8 cellular contexts compared by ENCODE assay signal in genomic region chr11:118956094-118956846, GRCh38. TPM values are rescaled to one million over a fixed set of nuclear protein-coding genes. Genes with fewer than 3 reads are reported as not detected.
DNase-seq lines count a peak whose midpoint lies in the region; ATAC-seq, FAIRE-seq and TF ChIP-seq lines count a peak whose summit lies in the region.

Gene UPK2, plus strand, starts transcription at chr11:118956298. Its CDS starts 53 bp downstream, at chr11:118956351.

- in situ Hi-C loops in GM12878 (cut with MboI), result loop anchor here (5.0 kb wide), 1 partner anchor 49 kb away; no protein-coding TSS in a partner anchor

- SMC1A ChIA-PET in GM12878 (lab: Charles Lee; ENCODE audit: uncharacterized antibody, unreplicated experiment), result interaction anchor here (0.9 to 1.4 kb wide), 5 partner anchors 14 to 262 kb away, joined by 3 to 8 read pairs (median 3); no protein-coding TSS in a partner anchor

- intact Hi-C loops in GM12878 (cut with micrococcal nuclease; ENCODE audit: unreplicated experiment) (loop anchor here (1.0 to 2.0 kb wide), 3 partner anchors 25 to 265 kb away; no protein-coding TSS in a partner anchor), spleen (cut with DNase I; ENCODE audit: low total_unique reads) (loop anchor here (2.0 to 5.0 kb wide), 2 partner anchors 49 to 265 kb away; no protein-coding TSS in a partner anchor)

- no peaks in the 10 kb centered on the region for H3K79me2 ChIP-seq in GM12878 (ENCODE audit: control insufficient read depth, insufficient read depth, low read length)

- peak; percentile 96 for FAIRE-seq in GM12878 (lab: Jason Lieb, UNC)

- no peaks in the 10 kb centered on the region for H4K20me1 ChIP-seq in GM12878 (ENCODE audit: control insufficient read depth, insufficient read depth)

- no peak within 1 kb of the TSS for H2AFZ ChIP-seq in GM12878 (ENCODE audit: control insufficient read depth, low read depth, low read length)

- RAD21 ChIA-PET in GM12878 (lab: Charles Lee; ENCODE audit: unreplicated experiment), result interaction anchor here (1.0 to 2.2 kb wide), 7 partner anchors 23 to 361 kb away, joined by 3 to 7 read pairs (median 5); no protein-coding TSS in a partner anchor

- H3K36me3 ChIP-seq in HEK293 (ENCODE audit: control insufficient read depth in 2 of 2, insufficient read depth in 1 of 2, low read length in 2 of 2), result no peaks in the 10 kb centered on the region
- H3K36me3 ChIP-seq in GM12878 (ENCODE audit: control insufficient read depth in 2 of 2, insufficient read depth in 2 of 2, low read length in 1 of 2), result no peaks in the 10 kb centered on the region
- no peaks in the 10 kb centered on the region for H3K36me3 ChIP-seq in spleen

- CTCF ChIA-PET in HEK293 (lab: Yijun Ruan, JAX), result interaction anchor here (0.6 to 3.9 kb wide), 24 partner anchors 8 to 359 kb away, joined by 3 to 30 read pairs (median 4); partner anchors contain the start of genes BCL9L and CENATAC
- CTCF ChIA-PET in GM12878 (lab: Yijun Ruan, JAX), result interaction anchor here (0.6 to 3.5 kb wide), 19 partner anchors 9 to 375 kb away, joined by 3 to 18 read pairs (median 5); partner anchors contain the start of gene CENATAC

- H3K27ac ChIP-seq in HEK293 (ENCODE audit: extremely low read depth, low read depth, low read length), result no peak within 1 kb of the TSS
- no peak within 1 kb of the TSS for H3K27ac ChIP-seq in GM12878 (ENCODE audit: control insufficient read depth, insufficient read depth)
- no peak within 1 kb of the TSS for H3K27ac ChIP-seq in spleen

- peak; percentile 100 for ATAC-seq in GM12878
- no peak for ATAC-seq in HG02852 (IDR thresholded peaks at IDR 0.05; ENCODE audit: unreplicated experiment)

- TF ChIP-seq CTCF in HEK293 (tag by site-specific recombination; IDR thresholded peaks at IDR 0.05), result peak; percentile 90
- peak; percentile 91 to 98 (median 97) for TF ChIP-seq CTCF in GM12878 (IDR thresholded peaks at IDR 0.05 in 2 of 3, conservative IDR thresholded peaks at IDR 0.05 in 1 of 3; ENCODE audit: control insufficient read depth in 2 of 3, extremely low read depth in 1 of 3, insufficient read depth in 1 of 3, low read depth in 3 of 3, low read length in 3 of 3)
- TF ChIP-seq CTCF in spleen (IDR thresholded peaks at IDR 0.05 in 8 of 11, conservative IDR thresholded peaks at IDR 0.05 in 3 of 11), result peak; percentile 94 to 98 (median 97)

- DNase-seq in DMS53 treated with DMSO at 0.1 percent for 48 hours (lab: John Stamatoyannopoulos, UW; ENCODE audit: unreplicated experiment) (peak; percentile 55), NCI-H2107 treated with DMSO at 0.1 percent for 48 hours (lab: John Stamatoyannopoulos, UW; ENCODE audit: unreplicated experiment) (peak; percentile 63), UCSD-AML1 (lab: John Stamatoyannopoulos, UW; ENCODE audit: unreplicated experiment) (peak; percentile 84), GM12878 (ENCODE audit: low read depth, low spot score) (peak; percentile 19), iPS DF 19.7 (ENCODE audit: low read depth, low spot score) (peak; percentile 57), spleen (peak; percentile 96)

- H3K4me2 ChIP-seq in GM12878 (ENCODE audit: control insufficient read depth, insufficient read depth), result no peak within 1 kb of the TSS

- H3K4me3 ChIP-seq in HEK293 (ENCODE audit: low read depth, low read length) (no peak within 1 kb of the TSS), GM12878 (no peak within 1 kb of the TSS), spleen (no peak within 1 kb of the TSS)

- WGBS in GM12878 (ENCODE audit: insufficient coverage, insufficient replicate concordance, low lambda C conversion rate, missing lambda C conversion rate), result 0% methylated on average over 7 of the region's 7 CpGs
- 8 to 28% (median 10%) methylated on average over 2 to 7 of the region's 7 CpGs for WGBS in spleen, 5 donors

- no peaks in the 10 kb centered on the region for H3K4me1 ChIP-seq in HEK293 (ENCODE audit: control insufficient read depth, insufficient read depth, low read length)
- no peaks in the 10 kb centered on the region for H3K4me1 ChIP-seq in GM12878 (ENCODE audit: control insufficient read depth, insufficient read depth, low read length)
- peaks cover 0 to 9% (median 0%) of the 10 kb centered on the region in 6 donors for H3K4me1 ChIP-seq in spleen

- H3K27me3 ChIP-seq in GM12878 (replicated peaks in 1 of 2; ENCODE audit: control insufficient read depth in 2 of 2, insufficient read depth in 2 of 2, low read length in 1 of 2) (peaks cover 0 to 9% of the 10 kb centered on the region in 2 experiments; a peak in 2 of 4 replicates), spleen (replicated peaks in 1 of 7) (peaks cover 0 to 28% (median 0%) of the 10 kb centered on the region in 7 donors)

- no peaks in the 10 kb centered on the region for H3K9me3 ChIP-seq in HEK293 (ENCODE audit: control insufficient read depth, insufficient read depth, low read depth, low read length)
- no peaks in the 10 kb centered on the region for H3K9me3 ChIP-seq in GM12878 (replicated peaks; ENCODE audit: control insufficient read depth, insufficient read depth, low read length)
- H3K9me3 ChIP-seq in spleen, result no peaks in the 10 kb centered on the region

- TF ChIP-seq RAD21 in GM12878 (IDR thresholded peaks at IDR 0.05; ENCODE audit: insufficient read depth, low read depth, low read length), result peak; percentile 94

- no peak within 1 kb of the TSS for H3K9ac ChIP-seq in GM12878 (ENCODE audit: control insufficient read depth, insufficient read depth, low read length)

- TF ChIP-seq EP300 in GM12878 (IDR thresholded peaks at IDR 0.05; ENCODE audit: borderline replicate concordance in 1 of 2, control insufficient read depth in 1 of 2, low read depth in 2 of 2, low read length in 2 of 2), result no peak

- TF ChIP-seq POLR2A in GM12878 (IDR thresholded peaks at IDR 0.05; ENCODE audit: low read depth, low read length) (no peak), spleen (IDR thresholded peaks at IDR 0.05) (no peak)

- POLR2A ChIA-PET in HEK293 (lab: Yijun Ruan, JAX), result interaction anchor here (0.5 kb wide), 2 partner anchors 401 to 429 kb away, joined by 3 to 4 read pairs; no protein-coding TSS in a partner anchor
- POLR2A ChIA-PET in GM12878 (lab: Charles Lee), result no interaction called here

- BruUV-seq in GM12878 (replicated peaks; lab: Mats Ljungman, UMichigan), result no TSS peak

TF ChIP-seq in HEK293, 187 proteins besides CTCF, POLR2A, EP300 and RAD21 (continues in another document):
- peak; percentile 51; the same call in 1 of the 2 replicates for TF ChIP-seq ZNF2 (tag by site-specific recombination; IDR thresholded peaks at IDR 0.05)
- TF ChIP-seq ZBTB20 (tag by site-specific recombination; IDR thresholded peaks at IDR 0.05), result peak; percentile 33; the same call in 1 of the 2 replicates
- no peak for TF ChIP-seq ZNF558 (tag by site-specific recombination; IDR thresholded peaks at IDR 0.05)
- peak; percentile 66 for TF ChIP-seq ZNF600 (tag by site-specific recombination; IDR thresholded peaks at IDR 0.05)
- TF ChIP-seq SP7 (tag by site-specific recombination; IDR thresholded peaks at IDR 0.05), result 0 out of 2 replicates have a peak, but pooled peaks have one; percentile 17

TF ChIP-seq in GM12878, 131 proteins besides CTCF, POLR2A, EP300 and RAD21:
- TF ChIP-seq IRF4 (IDR thresholded peaks at IDR 0.05; ENCODE audit: low read depth, low read length), result 0 out of 2 replicates have a peak, but pooled peaks have one; percentile 42
- 0 out of 2 replicates have a peak, but pooled peaks have one; percentile 68 for TF ChIP-seq STAT1 (conservative IDR thresholded peaks at IDR 0.05)
- peak; percentile 72; the same call in 1 of the 2 replicates for TF ChIP-seq SMARCA5 (IDR thresholded peaks at IDR 0.05)
- TF ChIP-seq CBX3 (IDR thresholded peaks at IDR 0.05; ENCODE audit: borderline replicate concordance, low read depth), result no peak
- TF ChIP-seq EED (IDR thresholded peaks at IDR 0.05; ENCODE audit: low read depth), result no peak
- peak; percentile 67 for TF ChIP-seq RELA (IDR thresholded peaks at IDR 0.05; ENCODE audit: borderline replicate concordance, partially characterized antibody)
- TF ChIP-seq SMC3 (IDR thresholded peaks at IDR 0.05; ENCODE audit: borderline replicate concordance, low read length), result peak; percentile 99
- TF ChIP-seq POU2F2 (IDR thresholded peaks at IDR 0.05; ENCODE audit: borderline replicate concordance, low read depth, low read length), result peak; percentile 46; the same call in 1 of the 3 replicates
- no peak for TF ChIP-seq MYC (IDR thresholded peaks at IDR 0.05; ENCODE audit: insufficient read depth, insufficient read length, insufficient replicate concordance, low read length, severe bottlenecking)
- no peak for TF ChIP-seq NFIC (IDR thresholded peaks at IDR 0.05; ENCODE audit: low read depth, low read length)
- no peak for TF ChIP-seq TCF12 (IDR thresholded peaks at IDR 0.05; ENCODE audit: low read depth, low read length)
- peak; percentile 40 for TF ChIP-seq IKZF1 (conservative IDR thresholded peaks at IDR 0.05)
- peak; percentile 42; the same call in 1 of the 2 replicates for TF ChIP-seq RB1 (IDR thresholded peaks at IDR 0.05; ENCODE audit: borderline replicate concordance)
- TF ChIP-seq BHLHE40 (IDR thresholded peaks at IDR 0.05; ENCODE audit: borderline replicate concordance in 1 of 2, low read depth in 2 of 2, low read length in 1 of 2), result peak in 1 of 2 experiments; percentile 7; a peak in 1 of 4 replicates
- no peak for TF ChIP-seq WRNIP1 (IDR thresholded peaks at IDR 0.05; ENCODE audit: borderline replicate concordance, low read depth, low read length)
- TF ChIP-seq YY1 (IDR thresholded peaks at IDR 0.05; ENCODE audit: low read depth, low read length), result 0 out of 2 replicates have a peak, but pooled peaks have one; percentile 66

RNA-seq across cellular contexts. Expression of gene UPK2, which starts in this region (rescaled TPM):
- total RNA-seq in GM12878 (2013; cell fraction: nucleolus; rRNA removed), result 0.64 and 1.3 TPM in 2 replicates
- not detected in 2 replicates for total RNA-seq in GM12878 (2014; rRNA removed)
- total RNA-seq in GM12878 (2014; rRNA removed; fragmentation: Illumina TruSeq; extraction: Trizol), result not detected in 2 replicates
- total RNA-seq in GM12878 (2021), result 0.31 TPM in 1 of 2 replicates, not detected in the other
- polyA plus RNA-seq in GM12878 (2011; ENCODE audit: low read depth), result 0.46 TPM
- polyA plus RNA-seq in GM12878 (2011; rRNA removed), result 0.37 and 1.0 TPM in 2 replicates
- polyA plus RNA-seq in GM12878 (2011; cell fraction: cytosol; rRNA removed), result 1.5 and 2.7 TPM in 2 replicates
- 1.7 and 2.6 TPM in 2 replicates for polyA plus RNA-seq in GM12878 (2011; cell fraction: nucleus; rRNA removed)
- 1.0 and 1.8 TPM in 2 replicates for polyA plus RNA-seq in GM12878 (2012)
- polyA plus RNA-seq in GM12878 (2014; fragmentation: Illumina TruSeq; extraction: Trizol), result 0.07 TPM in 1 of 2 replicates, not detected in the other
- polyA plus RNA-seq in GM12878 (2014; fragmentation: Nextera tagmentation; extraction: Ambion mirVana), result not detected
- polyA plus RNA-seq in GM12878 (2014; rRNA removed), result 0.20 TPM in 1 of 2 replicates, not detected in the other
- not detected for polyA plus RNA-seq in GM12878 (2016; fragmentation: Nextera tagmentation; extraction: Ambion mirVana)
- 0.73 and 1.4 TPM in 2 replicates for polyA minus RNA-seq in GM12878 (2011; rRNA and poly(A)+ RNA removed)
- not detected in 2 replicates for polyA minus RNA-seq in GM12878 (2011; cell fraction: cytosol; rRNA and poly(A)+ RNA removed)
- 0.24 TPM in 1 of 2 replicates, not detected in the other for polyA minus RNA-seq in GM12878 (2011; cell fraction: nucleus; rRNA and poly(A)+ RNA removed)
- total RNA-seq in spleen, result not detected
- polyA plus RNA-seq in spleen, result under 1 TPM in 2 of 3 donors, not detected in 1; 0.09 to 0.13 TPM

Comparison
In these comparisons a context has a peak if more than half of its experiments do, and no peak if none do; other contexts are left out.
1. Peak in DNase-seq in spleen; RNA of the gene not detected or under 1 TPM.
2. DNase-seq: peak in every context shown above with its lines; median percentile 96 in spleen; 84 in UCSD-AML1; 63 in NCI-H2107 treated with DMSO at 0.1 percent for 48 hours; 57 in iPS DF 19.7; 55 in DMS53 treated with DMSO at 0.1 percent for 48 hours; 19 in GM12878.